ENCODE assay signal across 8 cellular contexts in genomic region chr4:680931-681645, GRCh38. TPM values are rescaled to one million over a fixed set of nuclear protein-coding genes. Genes with fewer than 3 reads are reported as not detected.
DNase-seq lines count a peak whose midpoint lies in the region; ATAC-seq and TF ChIP-seq lines count a peak whose summit lies in the region.

No MANE protein-coding gene starts in this region.

- no peak overlapping the region for H3K27ac Mint-ChIP-seq in activated CD4-positive, alpha-beta T cell treated with anti-CD3 and anti-CD28 coated beads for 36 hours
- no peak overlapping the region for H3K27ac Mint-ChIP-seq in MCF 10A (ENCODE audit: low read depth, unreplicated experiment)

- H3K36me3 ChIP-seq in kidney epithelial cell (ENCODE audit: control insufficient read depth, insufficient read depth, low read length), result no peaks in the 10 kb centered on the region

- CTCF ChIA-PET in activated CD4-positive, alpha-beta T cell treated with anti-CD3 and anti-CD28 coated beads for 36 hours (lab: Charles Lee), result interaction anchor here (0.7 kb wide), 1 partner anchor 103 kb away, joined by 3 read pairs; no protein-coding TSS in a partner anchor
- CTCF ChIA-PET in MCF 10A (lab: Yijun Ruan, JAX), result interaction anchor here (0.6 to 1.0 kb wide), 3 partner anchors 19 to 79 kb away, joined by 3 read pairs; no protein-coding TSS in a partner anchor

- H3K27me3 Mint-ChIP-seq in activated CD4-positive, alpha-beta T cell treated with anti-CD3 and anti-CD28 coated beads for 36 hours, result no peaks in the 10 kb centered on the region
- no peaks in the 10 kb centered on the region for H3K27me3 Mint-ChIP-seq in MCF 10A (ENCODE audit: insufficient read depth, unreplicated experiment)

- no peak for TF ChIP-seq CTCF in MCF 10A (IDR thresholded peaks at IDR 0.05; ENCODE audit: unreplicated experiment)
- TF ChIP-seq CTCF in kidney epithelial cell (IDR thresholded peaks at IDR 0.05; ENCODE audit: insufficient read depth, low read length, poor library complexity, severe bottlenecking), result no peak

- ATAC-seq in activated CD4-positive, alpha-beta T cell treated with anti-CD3 and anti-CD28 coated beads for 36 hours, result peak; percentile 45
- ATAC-seq in stimulated activated naive CD8-positive, alpha-beta T cell treated with anti-CD3 and anti-CD28 coated beads, Interleukin-15, Interleukin-2, amounts not matched to agents 100 U/mL and 50 U/mL, for 24 hours, result peak; percentile 30
- ATAC-seq in HG03457 (IDR thresholded peaks at IDR 0.05; ENCODE audit: unreplicated experiment), result no peak
- no peak for ATAC-seq in GM19463 (IDR thresholded peaks at IDR 0.05; ENCODE audit: unreplicated experiment)

- DNase-seq in activated CD4-positive, alpha-beta T cell treated with anti-CD3 and anti-CD28 coated beads for 36 hours, result peak; percentile 69
- DNase-seq in activated CD4-positive, alpha-beta T cell treated with anti-CD3 and anti-CD28 coated beads for 1 hour, result no peak
- DNase-seq in SK-N-DZ (ENCODE audit: low spot score) (peak; percentile 70), MCF 10A (ENCODE audit: unreplicated experiment) (no peak), kidney epithelial cell (ENCODE audit: low read depth) (no peak)
- peak; percentile 73 for DNase-seq in stimulated activated naive CD8-positive, alpha-beta T cell treated with anti-CD3 and anti-CD28 coated beads, Interleukin-15, Interleukin-2, amounts not matched to agents 100 U/mL and 50 U/mL, for 24 hours

- H3K4me3 ChIP-seq in kidney epithelial cell (ENCODE audit: low read depth, low read length), result peak overlapping the region; percentile 34

- H3K9me3 Mint-ChIP-seq in activated CD4-positive, alpha-beta T cell treated with anti-CD3 and anti-CD28 coated beads for 36 hours (ENCODE audit: low read depth), result no peaks in the 10 kb centered on the region
- H3K9me3 Mint-ChIP-seq in MCF 10A (ENCODE audit: unreplicated experiment), result no peaks in the 10 kb centered on the region

- peaks cover 4% of the 10 kb centered on the region for H3K4me1 Mint-ChIP-seq in activated CD4-positive, alpha-beta T cell treated with anti-CD3 and anti-CD28 coated beads for 36 hours
- peaks cover 8% of the 10 kb centered on the region for H3K4me1 Mint-ChIP-seq in MCF 10A (ENCODE audit: insufficient read depth, unreplicated experiment)

- no TSS peak for BruUV-seq in MCF 10A (replicated peaks; lab: Mats Ljungman, UMichigan)

- POLR2A ChIA-PET in activated CD4-positive, alpha-beta T cell treated with anti-CD3 and anti-CD28 coated beads for 36 hours (lab: Charles Lee), result no interaction called here
- POLR2A ChIA-PET in MCF 10A (lab: Yijun Ruan, JAX), result interaction anchor here (0.7 kb wide), 1 partner anchor 52 kb away, joined by 3 read pairs; no protein-coding TSS in a partner anchor

- intact Hi-C loops in activated CD4-positive, alpha-beta T cell treated with anti-CD3 and anti-CD28 coated beads for 36 hours (cut with DNase I, micrococcal nuclease), result loop anchor here in 1 of 2 experiments (1.0 to 5.0 kb wide), 2 partner anchors 24 to 606 kb away; partner anchors contain the start of genes MAEA and PCGF3
- intact Hi-C loops in MCF 10A (cut with micrococcal nuclease), result no loop called here

- peaks cover 2% of the 10 kb centered on the region for H3K27me3 ChIP-seq in kidney epithelial cell (ENCODE audit: control insufficient read depth, insufficient read depth, low read length)

- peak overlapping the region; percentile 39 for H3K4me3 Mint-ChIP-seq in activated CD4-positive, alpha-beta T cell treated with anti-CD3 and anti-CD28 coated beads for 36 hours
- H3K4me3 Mint-ChIP-seq in MCF 10A (ENCODE audit: unreplicated experiment), result peak overlapping the region; percentile 44

- no peaks in the 10 kb centered on the region for H3K36me3 Mint-ChIP-seq in activated CD4-positive, alpha-beta T cell treated with anti-CD3 and anti-CD28 coated beads for 36 hours (ENCODE audit: low read depth)
- peaks cover 16% of the 10 kb centered on the region for H3K36me3 Mint-ChIP-seq in MCF 10A (ENCODE audit: insufficient read depth, unreplicated experiment)

RNA-seq across cellular contexts. Expression of gene MYL5, which starts 6.7 kb away (rescaled TPM):
- 10 to 100 TPM; 13.7 to 16.4 TPM for total RNA-seq in activated CD4-positive, alpha-beta T cell treated with anti-CD3 and anti-CD28 coated beads for 36 hours
- 1.8 and 2.4 TPM in 2 replicates for polyA plus RNA-seq in SK-N-DZ (2014; cell fraction: cytosol; rRNA removed)
- polyA plus RNA-seq in SK-N-DZ (2014; cell fraction: nucleus; rRNA removed), result 3.8 and 11.8 TPM in 2 replicates
- total RNA-seq in MCF 10A (2022) (30.6 and 32.9 TPM in 2 replicates), kidney epithelial cell (7.8 and 7.9 TPM in 2 replicates)

RNA-seq across cellular contexts. Expression of gene ATP5ME, which starts 7.0 kb away (rescaled TPM):
- total RNA-seq in activated CD4-positive, alpha-beta T cell treated with anti-CD3 and anti-CD28 coated beads for 36 hours, result 100 to 1,000 TPM; 147 to 210 TPM
- polyA plus RNA-seq in SK-N-DZ (2014; cell fraction: cytosol; rRNA removed), result 121 and 140 TPM in 2 replicates
- 74.1 and 256 TPM in 2 replicates for polyA plus RNA-seq in SK-N-DZ (2014; cell fraction: nucleus; rRNA removed)
- 355 and 389 TPM in 2 replicates for total RNA-seq in MCF 10A (2022)
- 116 and 182 TPM in 2 replicates for total RNA-seq in kidney epithelial cell

RNA-seq across cellular contexts. Expression of gene SLC49A3, which starts 7.9 kb away (rescaled TPM):
- under 1 TPM; 0.09 to 0.39 TPM for total RNA-seq in activated CD4-positive, alpha-beta T cell treated with anti-CD3 and anti-CD28 coated beads for 36 hours
- polyA plus RNA-seq in SK-N-DZ (2014; cell fraction: cytosol; rRNA removed), result not detected in 2 replicates
- not detected in 2 replicates for polyA plus RNA-seq in SK-N-DZ (2014; cell fraction: nucleus; rRNA removed)
- total RNA-seq in MCF 10A (2022), result not detected in 2 replicates
- 3.4 and 3.7 TPM in 2 replicates for total RNA-seq in kidney epithelial cell

RNA-seq across cellular contexts. Expression of gene PCGF3, which starts 24.5 kb away (rescaled TPM):
- total RNA-seq in activated CD4-positive, alpha-beta T cell treated with anti-CD3 and anti-CD28 coated beads for 36 hours, result 10 to 100 TPM; 20.6 to 22.5 TPM
- polyA plus RNA-seq in SK-N-DZ (2014; cell fraction: cytosol; rRNA removed), result 29.2 and 44.3 TPM in 2 replicates
- polyA plus RNA-seq in SK-N-DZ (2014; cell fraction: nucleus; rRNA removed), result 129 and 164 TPM in 2 replicates
- 26.5 and 33.5 TPM in 2 replicates for total RNA-seq in MCF 10A (2022)
- total RNA-seq in kidney epithelial cell, result 49.6 and 58.5 TPM in 2 replicates

RNA-seq across cellular contexts. Expression of gene PDE6B, which starts 55.7 kb away (rescaled TPM):
- 10 to 100 TPM; 16.2 to 17.2 TPM for total RNA-seq in activated CD4-positive, alpha-beta T cell treated with anti-CD3 and anti-CD28 coated beads for 36 hours
- 3.5 and 7.5 TPM in 2 replicates for polyA plus RNA-seq in SK-N-DZ (2014; cell fraction: cytosol; rRNA removed)
- 1.8 and 9.4 TPM in 2 replicates for polyA plus RNA-seq in SK-N-DZ (2014; cell fraction: nucleus; rRNA removed)
- total RNA-seq in MCF 10A (2022), result not detected in 2 replicates
- 17.1 and 19.7 TPM in 2 replicates for total RNA-seq in kidney epithelial cell

Comparison
In these comparisons a context has a peak if more than half of its experiments do, and no peak if none do; other contexts are left out.
1. DNase-seq: peak in activated CD4-positive, alpha-beta T cell treated with anti-CD3 and anti-CD28 coated beads for 36 hours (single experiment), SK-N-DZ (single experiment) and stimulated activated naive CD8-positive, alpha-beta T cell treated with anti-CD3 and anti-CD28 coated beads, Interleukin-15, Interleukin-2, amounts not matched to agents 100 U/mL and 50 U/mL, for 24 hours (single experiment); none in activated CD4-positive, alpha-beta T cell treated with anti-CD3 and anti-CD28 coated beads for 1 hour (single experiment), MCF 10A (single experiment) and kidney epithelial cell (single experiment).
2. ATAC-seq: peak in activated CD4-positive, alpha-beta T cell treated with anti-CD3 and anti-CD28 coated beads for 36 hours (single experiment) and stimulated activated naive CD8-positive, alpha-beta T cell treated with anti-CD3 and anti-CD28 coated beads, Interleukin-15, Interleukin-2, amounts not matched to agents 100 U/mL and 50 U/mL, for 24 hours (single experiment); none in HG03457 (single experiment) and GM19463 (single experiment).